ENCODE assay signal across 8 cellular contexts in the genomic region with DNA sequence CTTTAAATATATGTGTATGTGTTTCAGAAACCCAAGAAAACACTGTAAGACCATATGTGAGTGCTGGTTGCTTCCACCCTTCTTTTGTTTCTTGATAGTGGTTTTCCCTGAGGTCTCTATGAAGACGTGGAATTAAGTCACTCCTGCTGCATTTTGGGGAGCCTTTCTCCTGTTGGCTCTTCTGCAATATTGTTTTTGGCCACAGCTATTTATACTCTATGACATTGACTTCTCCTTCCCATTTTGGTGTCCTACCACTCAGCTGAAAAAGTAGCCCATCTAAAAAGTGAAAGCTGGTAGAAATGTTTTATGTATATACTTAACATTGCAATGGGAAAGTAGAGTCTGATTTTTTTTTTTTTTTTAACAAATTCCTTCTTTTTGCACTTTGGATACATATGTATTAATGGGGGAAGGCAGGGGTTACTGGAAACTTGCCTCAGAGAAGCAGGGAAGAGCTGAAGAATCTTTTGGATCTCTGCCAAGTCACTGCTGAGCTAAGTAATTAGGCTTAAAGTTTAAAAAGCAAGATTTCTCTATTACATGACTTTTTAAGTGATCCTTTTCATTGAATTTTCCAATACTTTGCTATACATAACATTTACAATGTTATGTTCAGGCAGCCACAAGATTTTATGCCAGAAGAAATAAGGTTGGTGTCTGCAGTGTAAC. TPM values are rescaled to one million over a fixed set of nuclear protein-coding genes. Genes with fewer than 3 reads are reported as not detected.
A peak's percentile ranks its signal among the peaks of the same experiment; 100 is the strongest.
DNase-seq lines count a peak whose midpoint lies in the region; ATAC-seq and TF ChIP-seq lines count a peak whose summit lies in the region.

No MANE protein-coding gene starts in this region.

- H3K4me1 ChIP-seq in heart right ventricle (peaks cover 6 to 34% (median 26%) of the 10 kb centered on the region in 9 donors), upper lobe of left lung (peaks cover 20 to 32% (median 23%) of the 10 kb centered on the region in 4 donors)

- in situ Hi-C loops in GM13977 (cut with MboI; ENCODE audit: low pct_unique_long_range_greater_than_20kb, low sequenced_read_pairs, unreplicated experiment), result no loop called here

- 12 to 18% methylated on average over 1 of the region's 1 CpG for WGBS in heart right ventricle, 2 donors
- WGBS in upper lobe of left lung, 2 donors, result 38 to 52% methylated on average over 1 of the region's 1 CpG

- H3K27me3 ChIP-seq in heart right ventricle (no peaks in the 10 kb centered on the region), upper lobe of left lung (no peaks in the 10 kb centered on the region)

- no peak for TF ChIP-seq POLR2A in upper lobe of left lung (IDR thresholded peaks at IDR 0.05)

- peaks cover 0 to 18% (median 0%) of the 10 kb centered on the region in 9 donors for H3K36me3 ChIP-seq in heart right ventricle
- H3K36me3 ChIP-seq in upper lobe of left lung, result peaks cover 0 to 8% (median 3%) of the 10 kb centered on the region in 4 donors

- no peak for TF ChIP-seq EP300 in upper lobe of left lung (IDR thresholded peaks at IDR 0.05)

- TF ChIP-seq CTCF in heart right ventricle (IDR thresholded peaks at IDR 0.05) (no peak), upper lobe of left lung (IDR thresholded peaks at IDR 0.05) (no peak), GM13977 (IDR thresholded peaks at IDR 0.05; ENCODE audit: extremely low read depth, insufficient read depth, missing control alignments) (no peak)

- DNase-seq in heart right ventricle (no peak), Right ventricle myocardium inferior (ENCODE audit: missing footprints) (no peak), SKM-1 treated with dmso at 0.1 percent for 144 hours (lab: John Stamatoyannopoulos, UW; ENCODE audit: unreplicated experiment) (peak; percentile 56), glomerular visceral epithelial cell (ENCODE audit: extremely low spot score) (peak; percentile 9), upper lobe of left lung (no peak), GM13977 (ENCODE audit: low spot score) (no peak), left colon (no peak)

- H3K9me3 ChIP-seq in heart right ventricle (no peaks in the 10 kb centered on the region), upper lobe of left lung (no peaks in the 10 kb centered on the region)

- intact Hi-C loops in heart right ventricle (cut with DNase I) (no loop called here), Right ventricle myocardium inferior (cut with DNase I) (no loop called here), left colon (cut with DNase I, micrococcal nuclease) (no loop called here)

- no peak for ATAC-seq in heart right ventricle
- no peak for ATAC-seq in Right ventricle myocardium inferior
- ATAC-seq in upper lobe of left lung (ENCODE audit: low FRiP score in 2 of 2), result no peak
- ATAC-seq in left colon, result no peak
- ATAC-seq in GM19455 (IDR thresholded peaks at IDR 0.05; ENCODE audit: unreplicated experiment), result no peak

- peak overlapping the region in 2 of 10 donors; percentile 93 to 96 for H3K27ac ChIP-seq in heart right ventricle
- H3K27ac ChIP-seq in upper lobe of left lung, result peak overlapping the region in 2 of 4 donors; percentile 96

- H3K4me3 ChIP-seq in heart right ventricle (peak overlapping the region in 7 of 10 donors; percentile 73 to 96 (median 94)), upper lobe of left lung (peak overlapping the region; percentile 6 to 97 (median 96))

RNA-seq across cellular contexts. Expression of gene TTC17, which starts 1.8 kb away (rescaled TPM):
- total RNA-seq in heart right ventricle, result 10 to 100 TPM; 25.1 to 33.8 (median 29.8) TPM
- 10 to 100 TPM; 20.4 to 42.1 TPM for polyA plus RNA-seq in heart right ventricle
- 31.3 TPM for total RNA-seq in Right ventricle myocardium inferior
- total RNA-seq in upper lobe of left lung, result 100 to 1,000 TPM in 3 of 6 donors, 10 to 100 TPM in 3; 61.2 to 313 (median 126) TPM
- total RNA-seq in left colon, result 10 to 100 TPM; 69.6 to 85.7 TPM

RNA-seq across cellular contexts. Expression of gene API5, which starts 48.7 kb away (rescaled TPM):
- total RNA-seq in heart right ventricle (10 to 100 TPM; 35.5 to 52.8 (median 41.2) TPM), Right ventricle myocardium inferior (38.2 TPM), upper lobe of left lung (100 to 1,000 TPM in 1 of 6 donors, 10 to 100 TPM in 5; 31.4 to 111 (median 74.4) TPM), left colon (10 to 100 TPM; 74.3 to 78.7 TPM)
- polyA plus RNA-seq in heart right ventricle, result 10 to 100 TPM; 15.7 to 19.4 TPM

Comparison
In these comparisons a context has a peak if more than half of its experiments do, and no peak if none do; other contexts are left out.
1. DNase-seq: peak in SKM-1 treated with dmso at 0.1 percent for 144 hours (single experiment) and glomerular visceral epithelial cell (single experiment); none in heart right ventricle (0 of 2), Right ventricle myocardium inferior (single experiment), upper lobe of left lung (0 of 2), GM13977 (single experiment) and left colon (0 of 2).